ENCODE assay signal across 1 cellular context in the genomic region with DNA sequence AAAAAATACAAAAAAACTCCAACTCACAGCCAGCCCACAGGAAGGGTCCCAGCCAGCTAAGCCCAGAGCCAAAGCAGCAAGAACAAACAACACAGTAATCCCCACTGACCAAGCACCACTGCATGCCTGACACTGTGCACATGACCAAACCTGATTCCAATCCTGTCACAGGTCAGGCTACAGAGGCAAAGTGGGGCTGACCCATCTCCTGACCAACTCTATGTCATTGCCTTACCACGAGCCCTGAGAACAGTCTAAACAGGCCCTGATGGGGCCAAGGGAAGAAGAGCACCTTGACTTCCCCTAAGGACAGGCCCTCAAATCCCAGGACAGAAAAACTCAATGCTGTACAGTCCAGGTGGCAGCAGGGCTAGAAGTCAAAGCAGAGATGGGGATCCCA.
TF ChIP-seq lines count a peak whose summit lies in the region.

No MANE protein-coding gene starts in this region.

TF ChIP-seq in K562, 482 proteins besides CTCF, POLR2A, EP300 and RAD21:
- TF ChIP-seq NR2F6 (CRISPR knock-in tag; IDR thresholded peaks at IDR 0.05) (no peak), SMARCA5 (IDR thresholded peaks at IDR 0.05) (no peak), JUN (IDR thresholded peaks at IDR 0.05; ENCODE audit: borderline replicate concordance, low read depth, low read length) (no peak), JUN (CRISPR knock-in tag; IDR thresholded peaks at IDR 0.05; ENCODE audit: borderline replicate concordance) (no peak), ZKSCAN8 (CRISPR knock-in tag; IDR thresholded peaks at IDR 0.05) (no peak), ZNF274 (IDR thresholded peaks at IDR 0.05; ENCODE audit: borderline replicate concordance, low read depth, low read length) (no peak), SRSF3 (IDR thresholded peaks at IDR 0.05; ENCODE audit: insufficient read depth, low read length) (no peak), TAF1 (IDR thresholded peaks at IDR 0.05; ENCODE audit: control insufficient read depth, extremely low read depth, insufficient read depth, low read length, severe bottlenecking) (no peak), ZZZ3 (IDR thresholded peaks at IDR 0.05) (no peak), GABPA (tag; conservative IDR thresholded peaks at IDR 0.05; ENCODE audit: low read depth) (no peak), GABPB1 (CRISPR knock-in tag; IDR thresholded peaks at IDR 0.05) (no peak), FUS (optimal IDR thresholded peaks at IDR 0.05; ENCODE audit: low read depth, low read length) (no peak)
- TF ChIP-seq, protein P1, sequence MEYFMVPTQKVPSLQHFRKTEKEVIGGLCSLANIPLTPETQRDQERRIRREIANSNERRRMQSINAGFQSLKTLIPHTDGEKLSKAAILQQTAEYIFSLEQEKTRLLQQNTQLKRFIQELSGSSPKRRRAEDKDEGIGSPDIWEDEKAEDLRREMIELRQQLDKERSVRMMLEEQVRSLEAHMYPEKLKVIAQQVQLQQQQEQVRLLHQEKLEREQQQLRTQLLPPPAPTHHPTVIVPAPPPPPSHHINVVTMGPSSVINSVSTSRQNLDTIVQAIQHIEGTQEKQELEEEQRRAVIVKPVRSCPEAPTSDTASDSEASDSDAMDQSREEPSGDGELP (CRISPR knock-in tag; IDR thresholded peaks at IDR 0.05; ENCODE audit: borderline replicate concordance) = no peak
